ENCODE assay signal across 10 cellular contexts in the genomic region with DNA sequence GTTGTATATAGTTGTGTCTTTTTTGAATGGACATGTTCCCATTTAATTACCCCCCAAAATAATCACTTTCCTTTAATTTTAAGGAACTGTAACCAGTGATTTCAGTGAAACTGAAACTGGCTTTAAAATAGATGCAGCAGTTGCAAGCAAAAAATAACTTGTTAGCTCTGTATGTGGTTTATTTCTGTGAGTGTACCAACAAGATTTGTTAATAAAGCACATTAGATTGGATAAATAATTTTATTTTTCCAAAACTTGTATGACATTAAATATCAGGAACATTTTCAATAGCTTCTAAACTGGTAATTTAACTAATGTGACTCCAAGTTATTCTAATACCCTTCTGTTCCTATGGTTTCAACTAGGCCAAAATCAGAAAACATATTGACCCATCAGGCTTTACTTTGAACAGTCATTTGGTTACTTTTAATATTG.
DNase-seq lines count a peak whose midpoint lies in the region; ATAC-seq, FAIRE-seq and TF ChIP-seq lines count a peak whose summit lies in the region.
"Had no signal": no experiment of that assay in that cellular context is flagged by ENCODE, and none has a peak within 500 bp of the region (broad histone marks: within the 10 kb centered on the region; RNA-seq: fewer than 3 reads in every experiment).

No MANE protein-coding gene starts in this region.

- H3K4me2 ChIP-seq in neural progenitor cell: no peak overlapping the region
- H3K4me2 ChIP-seq: GM23338 had no signal

- H3K27me3 Mint-ChIP-seq in neural progenitor cell (ENCODE audit: insufficient read depth, low read depth): no peaks in the 10 kb centered on the region

- H3K9me3 ChIP-seq in RWPE2 (ENCODE audit: severe bottlenecking) (no peaks in the 10 kb centered on the region), neural progenitor cell (ENCODE audit: low read depth) (no peaks in the 10 kb centered on the region)

- no peaks in the 10 kb centered on the region for H3K27me3 ChIP-seq in RWPE2 (ENCODE audit: insufficient read depth, poor library complexity, severe bottlenecking)
- no peaks in the 10 kb centered on the region for H3K27me3 ChIP-seq in neural progenitor cell

- no peaks in the 10 kb centered on the region for H3K79me2 ChIP-seq in neural progenitor cell (ENCODE audit: low read depth)

- H3K27ac Mint-ChIP-seq in neural progenitor cell: no peak overlapping the region
- H3K27ac Mint-ChIP-seq: GM23338 had no signal

- in situ Hi-C loops in GM13977 (cut with MboI; ENCODE audit: low pct_unique_long_range_greater_than_20kb, low sequenced_read_pairs, unreplicated experiment): no loop called here

- H4K20me1 ChIP-seq in neural progenitor cell (ENCODE audit: low read depth): peaks cover 5% of the 10 kb centered on the region

- peaks cover 35% of the 10 kb centered on the region for H3K4me1 ChIP-seq in RWPE2 (ENCODE audit: insufficient read depth, poor library complexity, severe bottlenecking)
- H3K4me1 ChIP-seq in neural progenitor cell: peaks cover 16% of the 10 kb centered on the region

- DNase-seq in GM13977 (ENCODE audit: low spot score) (peak; percentile 21), RWPE2 (ENCODE audit: low spot score) (no peak), NCI-H1048 (lab: John Stamatoyannopoulos, UW) (no peak), GM12892 (ENCODE audit: insufficient read length) (no peak), neural progenitor cell (ENCODE audit: low spot score) (no peak)
- no peak for DNase-seq in effector CD4-positive, alpha-beta T cell
- DNase-seq: NCI-H187 had no signal

- H2AFZ ChIP-seq in neural progenitor cell (replicated peaks): no peak overlapping the region
- H2AFZ ChIP-seq: GM23338 had no signal

- ATAC-seq in GM21390 (IDR thresholded peaks at IDR 0.05; ENCODE audit: unreplicated experiment): peak; percentile 58
- peak; percentile 61 for ATAC-seq in HG03280 (IDR thresholded peaks at IDR 0.05; ENCODE audit: unreplicated experiment)
- no peak for ATAC-seq in RWPE2 (ENCODE audit: low read depth)
- ATAC-seq: GM23338 had no signal

- H3K36me3 Mint-ChIP-seq in neural progenitor cell: peaks cover 4% of the 10 kb centered on the region

- TF ChIP-seq CTCF in GM13977 (IDR thresholded peaks at IDR 0.05; ENCODE audit: extremely low read depth, insufficient read depth, missing control alignments) (no peak), RWPE2 (IDR thresholded peaks at IDR 0.05; ENCODE audit: poor library complexity, severe bottlenecking) (no peak), neural progenitor cell (IDR thresholded peaks at IDR 0.05) (no peak)

- H3K4me3 ChIP-seq in RWPE2 (ENCODE audit: severe bottlenecking) (no peak overlapping the region), neural progenitor cell (no peak overlapping the region)
- H3K4me3 ChIP-seq: GM23338 had no signal

- FAIRE-seq in GM12892 (lab: Jason Lieb, UNC): no peak

- H3K36me3 ChIP-seq in RWPE2 (ENCODE audit: low read depth) (no peaks in the 10 kb centered on the region), neural progenitor cell (no peaks in the 10 kb centered on the region)

- peaks cover 14% of the 10 kb centered on the region for H3F3A ChIP-seq in neural progenitor cell (ENCODE audit: low read depth)

- H3K9ac ChIP-seq in neural progenitor cell: no peak overlapping the region

- no peak for TF ChIP-seq POLR2A in GM12892 (IDR thresholded peaks at IDR 0.05; ENCODE audit: low read depth, low read length)

- H3K4me3 Mint-ChIP-seq in neural progenitor cell: no peak overlapping the region
- H3K4me3 Mint-ChIP-seq: GM23338 had no signal

- H3K9me3 Mint-ChIP-seq in neural progenitor cell: no peaks in the 10 kb centered on the region
- H3K9me3 Mint-ChIP-seq: GM23338 had no signal

- H3K27ac ChIP-seq in RWPE2 (ENCODE audit: poor library complexity, severe bottlenecking) (peak overlapping the region; percentile 52), neural progenitor cell (no peak overlapping the region)

- H3K4me1 Mint-ChIP-seq in neural progenitor cell: peaks cover 26% of the 10 kb centered on the region
